Comparison of ENCODE assay signal across 8 cellular contexts in genomic region chr6:156777866-156778614, GRCh38. TPM values are rescaled to one million over a fixed set of nuclear protein-coding genes. Genes with fewer than 3 reads are reported as not detected.
DNase-seq lines count a peak whose midpoint lies in the region; ATAC-seq and TF ChIP-seq lines count a peak whose summit lies in the region.

No MANE protein-coding gene starts in this region.

- peak overlapping the region; percentile 98 for H3K27ac ChIP-seq in 22Rv1
- peak overlapping the region; percentile 98 for H3K27ac ChIP-seq in rectal smooth muscle tissue (ENCODE audit: low read depth, low read length)

- H3K4me1 ChIP-seq in rectal smooth muscle tissue (ENCODE audit: control insufficient read depth, insufficient read depth, low read length): peaks cover 15% of the 10 kb centered on the region

- peak overlapping the region; percentile 90 for H3K4me3 Mint-ChIP-seq in activated naive CD8-positive, alpha-beta T cell treated with anti-CD3 and anti-CD28 coated beads, Interleukin-2, amount 10 ng/mL, durations not matched to agents 7 days and 5 days

- no peaks in the 10 kb centered on the region for H3K27me3 ChIP-seq in rectal smooth muscle tissue (ENCODE audit: control insufficient read depth, insufficient read depth, low read length)

- POLR2A ChIA-PET in activated naive CD8-positive, alpha-beta T cell treated with anti-CD3 and anti-CD28 coated beads, Interleukin-2, amount 10 ng/mL, durations not matched to agents 7 days and 5 days (lab: Charles Lee): interaction anchor here (0.5 to 4.3 kb wide), 9 partner anchors 32 to 1463 kb away, joined by 3 to 46 read pairs (median 5); no protein-coding TSS in a partner anchor

- H3K27ac Mint-ChIP-seq in activated naive CD8-positive, alpha-beta T cell treated with anti-CD3 and anti-CD28 coated beads, Interleukin-2, amount 10 ng/mL, durations not matched to agents 7 days and 5 days: peak overlapping the region; percentile 98

- peaks cover 2% of the 10 kb centered on the region for H3K27me3 Mint-ChIP-seq in activated naive CD8-positive, alpha-beta T cell treated with anti-CD3 and anti-CD28 coated beads, Interleukin-2, amount 10 ng/mL, durations not matched to agents 7 days and 5 days

- no peaks in the 10 kb centered on the region for H3K36me3 Mint-ChIP-seq in activated naive CD8-positive, alpha-beta T cell treated with anti-CD3 and anti-CD28 coated beads, Interleukin-2, amount 10 ng/mL, durations not matched to agents 7 days and 5 days

- DNase-seq in SK-N-DZ (ENCODE audit: low spot score) (peak; percentile 52), left ventricle myocardium superior (peak; percentile 77)
- DNase-seq in activated naive CD8-positive, alpha-beta T cell treated with anti-CD3 and anti-CD28 coated beads, Interleukin-2, amount 10 ng/mL, durations not matched to agents 7 days and 5 days: peak; percentile 78

- intact Hi-C loops in left ventricle myocardium superior (cut with micrococcal nuclease): loop anchor here (5.0 kb wide), 1 partner anchor 91 kb away; no protein-coding TSS in a partner anchor

- no peak for TF ChIP-seq CTCF in 22Rv1 (IDR thresholded peaks at IDR 0.05)

- no peaks in the 10 kb centered on the region for H3K9me3 Mint-ChIP-seq in activated naive CD8-positive, alpha-beta T cell treated with anti-CD3 and anti-CD28 coated beads, Interleukin-2, amount 10 ng/mL, durations not matched to agents 7 days and 5 days

- ATAC-seq in GM18502 (IDR thresholded peaks at IDR 0.05; ENCODE audit: poor library complexity, unreplicated experiment) (peak; percentile 10), HG03354 (IDR thresholded peaks at IDR 0.05; ENCODE audit: poor library complexity, severe bottlenecking, unreplicated experiment) (peak; percentile 25), left ventricle myocardium superior (peak; percentile 27), GM21528 (IDR thresholded peaks at IDR 0.05; ENCODE audit: low FRiP score, unreplicated experiment) (no peak)
- peak; percentile 28 for ATAC-seq in activated naive CD8-positive, alpha-beta T cell treated with anti-CD3 and anti-CD28 coated beads, Interleukin-2, amount 10 ng/mL, durations not matched to agents 7 days and 5 days (ENCODE audit: low read depth)

- peaks cover 33% of the 10 kb centered on the region for H3K4me1 Mint-ChIP-seq in activated naive CD8-positive, alpha-beta T cell treated with anti-CD3 and anti-CD28 coated beads, Interleukin-2, amount 10 ng/mL, durations not matched to agents 7 days and 5 days

- peak overlapping the region; percentile 70 for H3K4me3 ChIP-seq in rectal smooth muscle tissue (ENCODE audit: low read length)

- H3K9ac ChIP-seq in rectal smooth muscle tissue (ENCODE audit: low read length): peak overlapping the region; percentile 68

- H3K36me3 ChIP-seq in rectal smooth muscle tissue (ENCODE audit: control insufficient read depth, insufficient read depth, low read length): no peaks in the 10 kb centered on the region

RNA-seq across cellular contexts. Expression of gene ARID1B, which starts 0.9 kb away (rescaled TPM):
- polyA plus RNA-seq in SK-N-DZ (2014; cell fraction: cytosol; rRNA removed): 20.0 and 22.4 TPM in 2 replicates
- polyA plus RNA-seq in SK-N-DZ (2014; cell fraction: nucleus; rRNA removed): 19.8 and 26.1 TPM in 2 replicates
- 10 to 100 TPM; 83.2 to 98.2 TPM for total RNA-seq in activated naive CD8-positive, alpha-beta T cell treated with anti-CD3 and anti-CD28 coated beads, Interleukin-2, amount 10 ng/mL, durations not matched to agents 7 days and 5 days
- 46.6 TPM for total RNA-seq in left ventricle myocardium superior
